In genomic region chr9:17024129-17024528, GRCh38 we compare ENCODE assay signal across 8 cellular contexts.
"Had no signal": no experiment of that assay in that cellular context is flagged by ENCODE, and none has a peak within 500 bp of the region (broad histone marks: within the 10 kb centered on the region; RNA-seq: fewer than 3 reads in every experiment).

No MANE protein-coding gene starts in this region.

- H3K4me3 Mint-ChIP-seq: IgD-negative memory B cell had no signal

- H3K27me3 Mint-ChIP-seq: IgD-negative memory B cell had no signal

- H3K4me2 ChIP-seq: KMS-11 had no signal

- H3K27ac Mint-ChIP-seq: IgD-negative memory B cell had no signal

- FAIRE-seq: HepG2, HTR-8/SVneo had no signal

- ATAC-seq: HepG2 had no signal

- H3K27ac ChIP-seq: HL-60, KMS-11 had no signal

- DNase-seq: IMR-90, KBM-7, KG1 had no signal

- H3K9ac ChIP-seq: KMS-11 had no signal
